Comparison of ENCODE assay signal across 25 cellular contexts in the genomic region with DNA sequence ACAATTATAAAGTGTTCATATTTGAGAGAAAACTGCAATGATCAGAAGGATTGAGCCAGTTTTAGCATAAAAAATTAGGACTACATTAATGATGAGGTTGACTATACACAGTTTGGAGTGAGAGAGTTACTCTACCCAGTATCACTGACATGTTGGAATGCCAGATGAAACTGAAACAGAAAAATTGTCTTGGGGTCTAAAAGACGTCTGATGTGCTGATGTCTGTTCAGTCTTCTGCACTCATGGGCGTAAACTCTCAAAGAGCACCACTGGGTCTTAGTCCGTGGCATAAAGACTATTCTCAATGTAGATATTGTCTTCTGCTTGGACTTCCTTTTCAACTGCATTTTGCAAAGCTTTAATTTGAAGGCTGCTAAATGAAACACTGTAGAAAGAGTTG. TPM values are rescaled to one million over a fixed set of nuclear protein-coding genes. Genes with fewer than 3 reads are reported as not detected.
DNase-seq lines count a peak whose midpoint lies in the region; ATAC-seq lines count a peak whose summit lies in the region.
"Had no signal": no experiment of that assay in that cellular context is flagged by ENCODE, and none has a peak within 500 bp of the region (broad histone marks: within the 10 kb centered on the region; RNA-seq: fewer than 3 reads in every experiment).

No MANE protein-coding gene starts in this region.

- CTCF ChIA-PET in activated CD8-positive, alpha-beta memory T cell treated with anti-CD3 and anti-CD28 coated beads, Interleukin-2, amount 10 ng/mL, durations not matched to agents 7 days and 5 days (lab: Charles Lee): interaction anchor here (1.0 to 2.3 kb wide), 4 partner anchors 79 to 119 kb away, joined by 3 to 7 read pairs (median 4); partner anchors contain the start of gene HAVCR2
- CTCF ChIA-PET in activated CD8-positive, alpha-beta T cell treated with anti-CD3 and anti-CD28 coated beads, Interleukin-2, amount 10 ng/mL, durations not matched to agents 7 days and 5 days (lab: Charles Lee): interaction anchor here (1.0 to 2.0 kb wide), 6 partner anchors 9 to 103 kb away, joined by 3 to 10 read pairs (median 4); partner anchors contain the start of gene HAVCR2

- intact Hi-C loops in left cardiac atrium (cut with DNase I): no loop called here

- no peak for ATAC-seq in activated CD8-positive, alpha-beta memory T cell treated with anti-CD3 and anti-CD28 coated beads, Interleukin-2, amount 10 ng/mL, durations not matched to agents 7 days and 5 days
- ATAC-seq in GM19463 (IDR thresholded peaks at IDR 0.05; ENCODE audit: unreplicated experiment) (peak; percentile 29), GM21447 (IDR thresholded peaks at IDR 0.05; ENCODE audit: unreplicated experiment) (no peak), left cardiac atrium (no peak)
- ATAC-seq in activated CD8-positive, alpha-beta T cell treated with anti-CD3 and anti-CD28 coated beads, Interleukin-2, amount 10 ng/mL, durations not matched to agents 7 days and 5 days: no peak
- ATAC-seq in stimulated activated effector memory CD8-positive, alpha-beta T cell treated with anti-CD3 and anti-CD28 coated beads, Interleukin-12 subunit alpha, Interleukin-12 subunit beta, amount 100 ng/mL, for 72 hours: no peak
- ATAC-seq: esophagus mucosa, foreskin keratinocyte, upper lobe of right lung had no signal

- H3K4me1 Mint-ChIP-seq in activated CD8-positive, alpha-beta memory T cell treated with anti-CD3 and anti-CD28 coated beads, Interleukin-2, amount 10 ng/mL, durations not matched to agents 7 days and 5 days: peaks cover 70% of the 10 kb centered on the region
- H3K4me1 Mint-ChIP-seq in activated CD8-positive, alpha-beta T cell treated with anti-CD3 and anti-CD28 coated beads, Interleukin-2, amount 10 ng/mL, durations not matched to agents 7 days and 5 days (ENCODE audit: low read depth): peaks cover 82% of the 10 kb centered on the region
- H3K4me1 Mint-ChIP-seq in stimulated activated effector memory CD8-positive, alpha-beta T cell treated with anti-CD3 and anti-CD28 coated beads, Interleukin-12 subunit alpha, Interleukin-12 subunit beta, amount 100 ng/mL, for 72 hours: peaks cover 46% of the 10 kb centered on the region

- POLR2A ChIA-PET in activated CD8-positive, alpha-beta T cell treated with anti-CD3 and anti-CD28 coated beads, Interleukin-2, amount 10 ng/mL, durations not matched to agents 7 days and 5 days (lab: Charles Lee): interaction anchor here (0.7 to 1.8 kb wide), 4 partner anchors 10 to 494 kb away, joined by 3 to 7 read pairs (median 4); partner anchors contain the start of genes HAVCR2 and MED7

- H3K27ac Mint-ChIP-seq in activated CD8-positive, alpha-beta memory T cell treated with anti-CD3 and anti-CD28 coated beads, Interleukin-2, amount 10 ng/mL, durations not matched to agents 7 days and 5 days: peak overlapping the region; percentile 64
- peak overlapping the region; percentile 58 for H3K27ac Mint-ChIP-seq in activated CD8-positive, alpha-beta T cell treated with anti-CD3 and anti-CD28 coated beads, Interleukin-2, amount 10 ng/mL, durations not matched to agents 7 days and 5 days
- peak overlapping the region; percentile 46 for H3K27ac Mint-ChIP-seq in stimulated activated effector memory CD8-positive, alpha-beta T cell treated with anti-CD3 and anti-CD28 coated beads, Interleukin-12 subunit alpha, Interleukin-12 subunit beta, amount 100 ng/mL, for 72 hours
- H3K27ac Mint-ChIP-seq: memory B cell had no signal

- H3K27me3 Mint-ChIP-seq in activated CD8-positive, alpha-beta memory T cell treated with anti-CD3 and anti-CD28 coated beads, Interleukin-2, amount 10 ng/mL, durations not matched to agents 7 days and 5 days: no peaks in the 10 kb centered on the region
- no peaks in the 10 kb centered on the region for H3K27me3 Mint-ChIP-seq in activated CD8-positive, alpha-beta T cell treated with anti-CD3 and anti-CD28 coated beads, Interleukin-2, amount 10 ng/mL, durations not matched to agents 7 days and 5 days (ENCODE audit: low read depth)

- no peak for DNase-seq in activated CD8-positive, alpha-beta memory T cell treated with anti-CD3 and anti-CD28 coated beads, Interleukin-2, amount 10 ng/mL, durations not matched to agents 7 days and 5 days
- DNase-seq in activated CD8-positive, alpha-beta memory T cell treated with anti-CD3 and anti-CD28 coated beads for 24 hours: no peak
- DNase-seq in activated CD8-positive, alpha-beta T cell treated with anti-CD3 and anti-CD28 coated beads, Interleukin-2, amount 10 ng/mL, durations not matched to agents 7 days and 5 days: no peak
- no peak for DNase-seq in stimulated activated effector memory CD8-positive, alpha-beta T cell treated with anti-CD3 and anti-CD28 coated beads, Interleukin-12 subunit alpha, Interleukin-12 subunit beta, amount 100 ng/mL, for 72 hours (ENCODE audit: low spot score in 2 of 2)
- no peak for DNase-seq in germinal center (ENCODE audit: low spot score)
- no peak for DNase-seq in left cardiac atrium
- DNase-seq: activated gamma-delta T cell; amygdala; Calu3; DND-41; effector memory CD4-positive, alpha-beta T cell; foreskin keratinocyte; NCI-H524; nucleus accumbens; stimulated activated CD8-positive, alpha-beta memory T cell treated with anti-CD3 and anti-CD28 coated beads, Interleukin-4, amount 100 ng/mL, for 48 hours; upper lobe of right lung; WERI-Rb-1 had no signal

- H3K9me3 Mint-ChIP-seq in activated CD8-positive, alpha-beta memory T cell treated with anti-CD3 and anti-CD28 coated beads, Interleukin-2, amount 10 ng/mL, durations not matched to agents 7 days and 5 days (ENCODE audit: low read depth): no peaks in the 10 kb centered on the region
- peaks cover 3% of the 10 kb centered on the region for H3K9me3 Mint-ChIP-seq in activated CD8-positive, alpha-beta T cell treated with anti-CD3 and anti-CD28 coated beads, Interleukin-2, amount 10 ng/mL, durations not matched to agents 7 days and 5 days (ENCODE audit: insufficient read depth)
- H3K9me3 Mint-ChIP-seq in stimulated activated effector memory CD8-positive, alpha-beta T cell treated with anti-CD3 and anti-CD28 coated beads, Interleukin-12 subunit alpha, Interleukin-12 subunit beta, amount 100 ng/mL, for 72 hours: no peaks in the 10 kb centered on the region
- H3K9me3 Mint-ChIP-seq: memory B cell had no signal

- no peak overlapping the region for H3K4me3 Mint-ChIP-seq in activated CD8-positive, alpha-beta memory T cell treated with anti-CD3 and anti-CD28 coated beads, Interleukin-2, amount 10 ng/mL, durations not matched to agents 7 days and 5 days
- H3K4me3 Mint-ChIP-seq in activated CD8-positive, alpha-beta T cell treated with anti-CD3 and anti-CD28 coated beads, Interleukin-2, amount 10 ng/mL, durations not matched to agents 7 days and 5 days: no peak overlapping the region
- no peak overlapping the region for H3K4me3 Mint-ChIP-seq in stimulated activated effector memory CD8-positive, alpha-beta T cell treated with anti-CD3 and anti-CD28 coated beads, Interleukin-12 subunit alpha, Interleukin-12 subunit beta, amount 100 ng/mL, for 72 hours
- H3K4me3 Mint-ChIP-seq: memory B cell had no signal

- H3K36me3 Mint-ChIP-seq in activated CD8-positive, alpha-beta memory T cell treated with anti-CD3 and anti-CD28 coated beads, Interleukin-2, amount 10 ng/mL, durations not matched to agents 7 days and 5 days: peaks cover 11% of the 10 kb centered on the region
- H3K36me3 Mint-ChIP-seq in activated CD8-positive, alpha-beta T cell treated with anti-CD3 and anti-CD28 coated beads, Interleukin-2, amount 10 ng/mL, durations not matched to agents 7 days and 5 days (ENCODE audit: low read depth): peaks cover 49% of the 10 kb centered on the region
- peaks cover 9% of the 10 kb centered on the region for H3K36me3 Mint-ChIP-seq in stimulated activated effector memory CD8-positive, alpha-beta T cell treated with anti-CD3 and anti-CD28 coated beads, Interleukin-12 subunit alpha, Interleukin-12 subunit beta, amount 100 ng/mL, for 72 hours
- H3K36me3 Mint-ChIP-seq: memory B cell had no signal

RNA-seq across cellular contexts. Expression of gene HAVCR1, which starts 29.5 kb away (rescaled TPM):
- total RNA-seq in activated CD8-positive, alpha-beta memory T cell treated with anti-CD3 and anti-CD28 coated beads, Interleukin-2, amount 10 ng/mL, durations not matched to agents 7 days and 5 days: 1 to 10 TPM; 2.2 to 2.7 TPM
- 1 to 10 TPM; 2.8 to 2.9 TPM for total RNA-seq in activated CD8-positive, alpha-beta T cell treated with anti-CD3 and anti-CD28 coated beads, Interleukin-2, amount 10 ng/mL, durations not matched to agents 7 days and 5 days
- under 1 TPM in 1 of 2 donors, not detected in 1; 0.21 TPM for total RNA-seq in left cardiac atrium
- total RNA-seq: A673, esophagus mucosa, foreskin keratinocyte, pulmonary artery endothelial cell, RPMI7951, SK-MEL-5, upper lobe of right lung had no signal
